ENCODE assay signal across 9 cellular contexts in genomic region chr1:10217748-10218441, GRCh38. TPM values are rescaled to one million over a fixed set of nuclear protein-coding genes. Genes with fewer than 3 reads are reported as not detected.
A peak's percentile ranks its signal among the peaks of the same experiment; 100 is the strongest.
DNase-seq lines count a peak whose midpoint lies in the region; ATAC-seq and TF ChIP-seq lines count a peak whose summit lies in the region.
"Had no signal": no experiment of that assay in that cellular context is flagged by ENCODE, and none has a peak within 500 bp of the region (broad histone marks: within the 10 kb centered on the region; RNA-seq: fewer than 3 reads in every experiment).

No MANE protein-coding gene starts in this region.

- H3F3A ChIP-seq in neural progenitor cell (ENCODE audit: low read depth) = peaks cover 18% of the 10 kb centered on the region

- H3K4me1 Mint-ChIP-seq in endodermal cell (peaks cover 12% of the 10 kb centered on the region), neural progenitor cell (peaks cover 36% of the 10 kb centered on the region)

- intact Hi-C loops in left colon (cut with DNase I, micrococcal nuclease) = no loop called here

- H3K27ac Mint-ChIP-seq in endodermal cell (peak overlapping the region; percentile 69), neural progenitor cell (peak overlapping the region; percentile 75)

- H3K4me3 ChIP-seq in KMS-11 (IDR thresholded peaks at IDR 0.05; ENCODE audit: insufficient read depth, low read depth, low read length) = no peak overlapping the region
- H3K4me3 ChIP-seq in endodermal cell (ENCODE audit: low read length) = no peak overlapping the region
- no peak overlapping the region for H3K4me3 ChIP-seq in neural progenitor cell

- H3K9me3 Mint-ChIP-seq in endodermal cell = no peaks in the 10 kb centered on the region
- peaks cover 5% of the 10 kb centered on the region for H3K9me3 Mint-ChIP-seq in neural progenitor cell

- peak; percentile 55 for DNase-seq in AG08395 (ENCODE audit: low spot score)
- no peak for DNase-seq in endodermal cell
- no peak for DNase-seq in neural progenitor cell (ENCODE audit: low spot score)
- no peak for DNase-seq in NCI-H146 treated with DMSO at 0.1 percent for 48 hours (lab: John Stamatoyannopoulos, UW; ENCODE audit: unreplicated experiment)
- no peak for DNase-seq in NCI-H1048 (lab: John Stamatoyannopoulos, UW)
- DNase-seq in left colon = no peak
- no peak for DNase-seq in SW 1271 (lab: John Stamatoyannopoulos, UW)
- DNase-seq: COR-L47 had no signal

- H4K20me1 ChIP-seq in KMS-11 (ENCODE audit: insufficient read depth) = no peaks in the 10 kb centered on the region
- peaks cover 98% of the 10 kb centered on the region for H4K20me1 ChIP-seq in neural progenitor cell (ENCODE audit: low read depth)

- H2AFZ ChIP-seq in KMS-11 (ENCODE audit: low read depth) (no peak overlapping the region), neural progenitor cell (replicated peaks) (no peak overlapping the region)

- TF ChIP-seq CTCF in KMS-11 (conservative IDR thresholded peaks at IDR 0.05; ENCODE audit: low read depth, low read length) = no peak
- TF ChIP-seq CTCF in endodermal cell (conservative IDR thresholded peaks at IDR 0.05) = no peak
- no peak for TF ChIP-seq CTCF in neural progenitor cell (IDR thresholded peaks at IDR 0.05)

- H3K27ac ChIP-seq in KMS-11 (peak overlapping the region; percentile 17; the same call in 1 of the 2 replicates), endodermal cell (ENCODE audit: low read depth, low read length) (peak overlapping the region; percentile 10), neural progenitor cell (no peak overlapping the region)

- H3K9me3 ChIP-seq in endodermal cell (ENCODE audit: control insufficient read depth, low read length) = no peaks in the 10 kb centered on the region
- no peaks in the 10 kb centered on the region for H3K9me3 ChIP-seq in neural progenitor cell (ENCODE audit: low read depth)

- H3K9ac ChIP-seq in KMS-11 = no peak overlapping the region
- H3K9ac ChIP-seq in endodermal cell (ENCODE audit: extremely low read depth, low read length, poor library complexity, severe bottlenecking) = no peak overlapping the region
- no peak overlapping the region for H3K9ac ChIP-seq in neural progenitor cell

- H3K27me3 ChIP-seq in KMS-11 (ENCODE audit: insufficient read depth, low read depth) (no peaks in the 10 kb centered on the region; the same call in 1 of the 2 replicates), endodermal cell (ENCODE audit: control insufficient read depth, insufficient read depth, low read length, poor library complexity, severe bottlenecking) (no peaks in the 10 kb centered on the region), neural progenitor cell (no peaks in the 10 kb centered on the region)

- H3K36me3 Mint-ChIP-seq in endodermal cell (ENCODE audit: low read depth) (peaks cover 2% of the 10 kb centered on the region), neural progenitor cell (peaks cover 18% of the 10 kb centered on the region)

- WGBS in endodermal cell (ENCODE audit: insufficient coverage in 1 of 2, insufficient read length in 1 of 2), 2 experiments = 94 to 99% methylated on average over 3 to 5 of the region's 5 CpGs

- H3K36me3 ChIP-seq in KMS-11 (ENCODE audit: insufficient read depth) (no peaks in the 10 kb centered on the region), endodermal cell (ENCODE audit: control insufficient read depth, insufficient read depth, low read length) (no peaks in the 10 kb centered on the region), neural progenitor cell (no peaks in the 10 kb centered on the region)

- H3K27me3 Mint-ChIP-seq in endodermal cell (ENCODE audit: insufficient read depth) = no peaks in the 10 kb centered on the region
- peaks cover 2% of the 10 kb centered on the region for H3K27me3 Mint-ChIP-seq in neural progenitor cell (ENCODE audit: insufficient read depth, low read depth)

- peak overlapping the region; percentile 31 for H3K4me2 ChIP-seq in KMS-11
- H3K4me2 ChIP-seq in neural progenitor cell = no peak overlapping the region

- H3K4me3 Mint-ChIP-seq in endodermal cell (no peak overlapping the region), neural progenitor cell (no peak overlapping the region)

- peaks cover 32% of the 10 kb centered on the region; the same call in 1 of the 2 replicates for H3K79me2 ChIP-seq in KMS-11 (ENCODE audit: insufficient read depth, low read depth)
- peaks cover 100% of the 10 kb centered on the region for H3K79me2 ChIP-seq in neural progenitor cell (ENCODE audit: low read depth)

- H3K4me1 ChIP-seq in KMS-11 (ENCODE audit: low read depth, poor library complexity, severe bottlenecking) (peaks cover 28% of the 10 kb centered on the region), endodermal cell (ENCODE audit: control insufficient read depth, insufficient read depth, low read length) (peaks cover 5% of the 10 kb centered on the region), neural progenitor cell (peaks cover 16% of the 10 kb centered on the region)

- ATAC-seq in left colon = no peak

RNA-seq across cellular contexts. Expression of gene KIF1B, which starts 7.5 kb away (rescaled TPM):
- 10 to 100 TPM; 71.5 to 74.2 TPM for total RNA-seq in endodermal cell
- polyA plus RNA-seq in endodermal cell (2013, experiment 1 of 2) = 77.6 TPM
- 78.5 TPM for polyA plus RNA-seq in endodermal cell (2013, experiment 2 of 2)
- 49.8 and 52.0 TPM in 2 replicates for total RNA-seq in neural progenitor cell (ENCODE audit: low replicate concordance)
- 10 to 100 TPM; 44.6 to 45.3 TPM for total RNA-seq in left colon
